Comparison of ENCODE assay signal across 16 cellular contexts in the genomic region with DNA sequence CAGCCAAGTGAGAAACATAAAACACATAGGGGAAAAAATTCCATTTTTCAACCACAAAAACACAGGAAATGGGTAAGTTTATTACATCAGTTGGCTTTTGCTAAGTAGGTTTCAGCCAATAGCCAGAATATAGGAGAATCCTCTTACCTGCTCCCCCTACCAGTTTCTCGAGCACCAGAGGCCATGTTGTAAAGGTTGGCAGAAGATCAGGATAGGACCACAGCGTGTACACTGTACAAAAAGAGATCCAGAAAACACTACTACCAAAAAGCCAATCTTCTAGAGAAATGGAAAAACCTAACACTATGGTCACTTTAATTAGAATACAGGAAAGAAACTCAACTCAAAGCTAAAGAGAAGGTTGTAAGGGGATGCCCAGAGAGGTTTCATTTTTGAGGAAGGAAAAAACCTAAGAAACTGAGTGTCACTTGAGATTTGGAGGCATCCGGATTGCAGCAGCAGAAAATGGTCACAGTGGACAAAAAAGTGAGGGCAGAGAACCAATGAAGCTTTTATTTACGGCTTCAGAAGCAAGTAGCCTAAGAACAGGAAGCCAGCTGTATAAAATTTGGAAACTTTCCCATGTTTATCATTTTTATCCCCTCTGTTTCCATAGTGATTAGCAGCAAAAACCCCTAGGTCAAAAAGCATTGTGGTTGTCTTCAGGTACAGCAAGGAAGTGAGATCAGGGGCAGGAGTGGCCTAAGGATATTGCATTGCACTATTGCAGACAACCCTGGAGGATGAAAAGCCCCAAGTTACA. TPM values are rescaled to one million over a fixed set of nuclear protein-coding genes. Genes with fewer than 3 reads are reported as not detected.
DNase-seq lines count a peak whose midpoint lies in the region; ATAC-seq lines count a peak whose summit lies in the region.
"Had no signal": no experiment of that assay in that cellular context is flagged by ENCODE, and none has a peak within 500 bp of the region (broad histone marks: within the 10 kb centered on the region; RNA-seq: fewer than 3 reads in every experiment).

No MANE protein-coding gene starts in this region.

- ATAC-seq in GM21737 (IDR thresholded peaks at IDR 0.05; ENCODE audit: unreplicated experiment) (peak; percentile 30), HG03439 (IDR thresholded peaks at IDR 0.05; ENCODE audit: unreplicated experiment) (no peak)
- ATAC-seq: Right ventricle myocardium inferior had no signal

- peak overlapping the region; percentile 90 for H3K27ac Mint-ChIP-seq in activated T-cell treated with anti-CD3 and anti-CD28 coated beads, Interleukin-2, amount 50 U/mL, for 24 hours
- peak overlapping the region; percentile 97 for H3K27ac Mint-ChIP-seq in activated T-helper 1 cell treated with anti-CD3 and anti-CD28 coated beads, Interleukin-12 subunit alpha, Interleukin-12 subunit beta, Interleukin-2, Interleukin-4 antibody, amounts not matched to agents 30 ng/mL and 10 ng/mL and 1 ng/mL, durations not matched to agents 14 hours and 24 hours and 36 hours
- H3K27ac Mint-ChIP-seq: mesothelial cell of epicardium had no signal

- H3K36me3 Mint-ChIP-seq in activated T-cell treated with anti-CD3 and anti-CD28 coated beads, Interleukin-2, amount 50 U/mL, for 24 hours (ENCODE audit: low read depth) = peaks cover 74% of the 10 kb centered on the region
- peaks cover 45% of the 10 kb centered on the region for H3K36me3 Mint-ChIP-seq in activated T-helper 1 cell treated with anti-CD3 and anti-CD28 coated beads, Interleukin-12 subunit alpha, Interleukin-12 subunit beta, Interleukin-2, Interleukin-4 antibody, amounts not matched to agents 30 ng/mL and 10 ng/mL and 1 ng/mL, durations not matched to agents 14 hours and 24 hours and 36 hours (ENCODE audit: low read depth)

- peak overlapping the region; percentile 64 for H3K4me3 Mint-ChIP-seq in activated T-cell treated with anti-CD3 and anti-CD28 coated beads, Interleukin-2, amount 50 U/mL, for 24 hours
- H3K4me3 Mint-ChIP-seq in activated T-helper 1 cell treated with anti-CD3 and anti-CD28 coated beads, Interleukin-12 subunit alpha, Interleukin-12 subunit beta, Interleukin-2, Interleukin-4 antibody, amounts not matched to agents 30 ng/mL and 10 ng/mL and 1 ng/mL, durations not matched to agents 14 hours and 24 hours and 36 hours = peak overlapping the region; percentile 98
- H3K4me3 Mint-ChIP-seq: mesothelial cell of epicardium had no signal

- peaks cover 48% of the 10 kb centered on the region for H3K4me1 Mint-ChIP-seq in activated T-cell treated with anti-CD3 and anti-CD28 coated beads, Interleukin-2, amount 50 U/mL, for 24 hours (ENCODE audit: low read depth)
- peaks cover 52% of the 10 kb centered on the region for H3K4me1 Mint-ChIP-seq in activated T-helper 1 cell treated with anti-CD3 and anti-CD28 coated beads, Interleukin-12 subunit alpha, Interleukin-12 subunit beta, Interleukin-2, Interleukin-4 antibody, amounts not matched to agents 30 ng/mL and 10 ng/mL and 1 ng/mL, durations not matched to agents 14 hours and 24 hours and 36 hours (ENCODE audit: low read depth)

- no peaks in the 10 kb centered on the region for H3K27me3 Mint-ChIP-seq in activated T-cell treated with anti-CD3 and anti-CD28 coated beads, Interleukin-2, amount 50 U/mL, for 24 hours
- H3K27me3 Mint-ChIP-seq in activated T-helper 1 cell treated with anti-CD3 and anti-CD28 coated beads, Interleukin-12 subunit alpha, Interleukin-12 subunit beta, Interleukin-2, Interleukin-4 antibody, amounts not matched to agents 30 ng/mL and 10 ng/mL and 1 ng/mL, durations not matched to agents 14 hours and 24 hours and 36 hours (ENCODE audit: insufficient read depth) = no peaks in the 10 kb centered on the region

- no peaks in the 10 kb centered on the region for H3K9me3 Mint-ChIP-seq in activated T-cell treated with anti-CD3 and anti-CD28 coated beads, Interleukin-2, amount 50 U/mL, for 24 hours
- H3K9me3 Mint-ChIP-seq in activated T-helper 1 cell treated with anti-CD3 and anti-CD28 coated beads, Interleukin-12 subunit alpha, Interleukin-12 subunit beta, Interleukin-2, Interleukin-4 antibody, amounts not matched to agents 30 ng/mL and 10 ng/mL and 1 ng/mL, durations not matched to agents 14 hours and 24 hours and 36 hours = no peaks in the 10 kb centered on the region
- H3K9me3 Mint-ChIP-seq: mesothelial cell of epicardium had no signal

- intact Hi-C loops in activated T-helper 1 cell treated with anti-CD3 and anti-CD28 coated beads, Interleukin-12 subunit alpha, Interleukin-12 subunit beta, Interleukin-2, Interleukin-4 antibody, amounts not matched to agents 30 ng/mL and 10 ng/mL and 1 ng/mL, durations not matched to agents 14 hours and 24 hours and 36 hours (cut with micrococcal nuclease) = loop anchor here (1.0 to 10.0 kb wide), 9 partner anchors 19 to 375 kb away; partner anchors contain the start of gene DYRK3

- no peak for DNase-seq in activated T-cell treated with anti-CD3 and anti-CD28 coated beads, Interleukin-2, amount 50 U/mL, for 24 hours
- DNase-seq in activated T-cell treated with anti-CD3 and anti-CD28 coated beads, Interleukin-2, amount 50 U/mL, for 1 hour = no peak
- DNase-seq in activated T-helper 1 cell treated with anti-CD3 and anti-CD28 coated beads, Interleukin-12 subunit alpha, Interleukin-12 subunit beta, Interleukin-2, Interleukin-4 antibody, amounts not matched to agents 30 ng/mL and 10 ng/mL and 1 ng/mL, durations not matched to agents 14 hours and 24 hours and 36 hours (ENCODE audit: low spot score) = peak; percentile 18
- DNase-seq in pulmonary artery endothelial cell (ENCODE audit: low read depth, low spot score) = peak; percentile 35
- DNase-seq in UCSD-AML1 (lab: John Stamatoyannopoulos, UW; ENCODE audit: unreplicated experiment) = no peak
- DNase-seq in stimulated activated CD4-positive, alpha-beta T cell treated with anti-CD3 and anti-CD28 coated beads, Interleukin-4, amount 100 ng/mL, for 24 hours = no peak
- DNase-seq: activated gamma-delta T cell treated with Interleukin-2 at 50 U/mL for 16 hours; GM23248; NCI-H1436; NCI-H526; stimulated activated CD4-positive, alpha-beta T cell treated with anti-CD3 and anti-CD28 coated beads, Interleukin-1b, Interleukin-23, amount 100 ng/mL, for 48 hours; stimulated activated naive CD4-positive, alpha-beta T cell had no signal

RNA-seq across cellular contexts. Expression of gene EIF2D, which starts 2.9 kb away (rescaled TPM):
- total RNA-seq in activated T-helper 1 cell treated with anti-CD3 and anti-CD28 coated beads, Interleukin-12 subunit alpha, Interleukin-12 subunit beta, Interleukin-2, Interleukin-4 antibody, amounts not matched to agents 30 ng/mL and 10 ng/mL and 1 ng/mL, durations not matched to agents 14 hours and 24 hours and 36 hours = 89.1 and 101 TPM in 2 replicates
- total RNA-seq in pulmonary artery endothelial cell = 51.2 and 61.1 TPM in 2 replicates

RNA-seq across cellular contexts. Expression of gene DYRK3, which starts 25.9 kb away (rescaled TPM):
- total RNA-seq in activated T-helper 1 cell treated with anti-CD3 and anti-CD28 coated beads, Interleukin-12 subunit alpha, Interleukin-12 subunit beta, Interleukin-2, Interleukin-4 antibody, amounts not matched to agents 30 ng/mL and 10 ng/mL and 1 ng/mL, durations not matched to agents 14 hours and 24 hours and 36 hours = 22.1 and 23.3 TPM in 2 replicates
- total RNA-seq in pulmonary artery endothelial cell = 13.4 and 15.9 TPM in 2 replicates

Comparison
In these comparisons a context has a peak if more than half of its experiments do, and no peak if none do; other contexts are left out.
1. DNase-seq: peak in activated T-helper 1 cell treated with anti-CD3 and anti-CD28 coated beads, Interleukin-12 subunit alpha, Interleukin-12 subunit beta, Interleukin-2, Interleukin-4 antibody, amounts not matched to agents 30 ng/mL and 10 ng/mL and 1 ng/mL, durations not matched to agents 14 hours and 24 hours and 36 hours (single experiment) and pulmonary artery endothelial cell (single experiment); none in activated T-cell treated with anti-CD3 and anti-CD28 coated beads, Interleukin-2, amount 50 U/mL, for 24 hours (single experiment), activated T-cell treated with anti-CD3 and anti-CD28 coated beads, Interleukin-2, amount 50 U/mL, for 1 hour (single experiment), UCSD-AML1 (single experiment) and stimulated activated CD4-positive, alpha-beta T cell treated with anti-CD3 and anti-CD28 coated beads, Interleukin-4, amount 100 ng/mL, for 24 hours (single experiment).